Comparison of ENCODE assay signal across 16 cellular contexts in the genomic region with DNA sequence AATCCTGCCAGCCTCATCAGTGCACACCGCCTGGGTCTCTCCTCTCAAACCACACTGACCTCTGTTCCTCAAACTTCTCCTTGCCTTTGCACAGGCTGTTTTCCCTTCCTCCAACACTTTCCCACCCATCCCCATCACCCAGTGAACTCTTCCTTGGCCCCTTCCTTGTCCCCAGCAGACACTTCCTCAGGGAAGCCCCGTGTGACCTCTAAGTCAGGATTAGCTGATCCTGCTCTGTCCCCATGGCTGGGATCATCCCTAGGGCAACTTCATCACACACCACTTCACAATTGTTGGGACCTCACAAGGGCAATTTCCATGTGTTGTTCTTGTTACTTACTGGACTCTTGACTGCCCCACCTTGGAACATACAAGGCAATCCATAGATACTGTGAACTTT.
A peak's percentile ranks its signal among the peaks of the same experiment; 100 is the strongest.
DNase-seq lines count a peak whose midpoint lies in the region; ATAC-seq and TF ChIP-seq lines count a peak whose summit lies in the region.
"Had no signal": no experiment of that assay in that cellular context is flagged by ENCODE, and none has a peak within 500 bp of the region (broad histone marks: within the 10 kb centered on the region; RNA-seq: fewer than 3 reads in every experiment).

No MANE protein-coding gene starts in this region.

- H3K27me3 ChIP-seq in endodermal cell (ENCODE audit: control insufficient read depth, insufficient read depth, low read length, poor library complexity, severe bottlenecking) (no peaks in the 10 kb centered on the region), neuronal stem cell (ENCODE audit: control insufficient read depth in 3 of 3, insufficient read depth in 3 of 3, low read depth in 1 of 3, low read length in 3 of 3) (peaks cover 0 to 13% (median 0%) of the 10 kb centered on the region in 3 experiments), GM23338 (ENCODE audit: insufficient read depth) (no peaks in the 10 kb centered on the region)

- no peak overlapping the region for H2AFZ ChIP-seq in neuronal stem cell (ENCODE audit: low read length)
- H2AFZ ChIP-seq in GM23338, result no peak overlapping the region

- no peak overlapping the region for H4K91ac ChIP-seq in neuronal stem cell (ENCODE audit: low read depth, low read length, poor library complexity)

- H3K36me3 ChIP-seq in endodermal cell (ENCODE audit: control insufficient read depth, insufficient read depth, low read length), result no peaks in the 10 kb centered on the region
- no peaks in the 10 kb centered on the region for H3K36me3 ChIP-seq in neuronal stem cell (replicated peaks in 1 of 2; ENCODE audit: control insufficient read depth in 2 of 2, insufficient read depth in 2 of 2, low read length in 2 of 2)
- H3K36me3 ChIP-seq in GM23338 (ENCODE audit: insufficient read depth), result no peaks in the 10 kb centered on the region

- peak overlapping the region; percentile 11 for H3K27ac Mint-ChIP-seq in T-helper 17 cell
- no peak overlapping the region for H3K27ac Mint-ChIP-seq in endodermal cell
- H3K27ac Mint-ChIP-seq in activated CD8-positive, alpha-beta memory T cell treated with anti-CD3 and anti-CD28 coated beads, Interleukin-2, amount 10 ng/mL, durations not matched to agents 7 days and 5 days, result no peak overlapping the region
- no peak overlapping the region for H3K27ac Mint-ChIP-seq in GM23338
- H3K27ac Mint-ChIP-seq: CD4-positive, alpha-beta T cell had no signal

- H3K36me3 Mint-ChIP-seq in T-helper 17 cell (ENCODE audit: low read depth) (no peaks in the 10 kb centered on the region), endodermal cell (ENCODE audit: low read depth) (no peaks in the 10 kb centered on the region), GM23338 (ENCODE audit: low read depth) (no peaks in the 10 kb centered on the region)
- no peaks in the 10 kb centered on the region for H3K36me3 Mint-ChIP-seq in activated CD8-positive, alpha-beta memory T cell treated with anti-CD3 and anti-CD28 coated beads, Interleukin-2, amount 10 ng/mL, durations not matched to agents 7 days and 5 days

- H3K79me1 ChIP-seq in neuronal stem cell (ENCODE audit: low read depth, low read length), result no peaks in the 10 kb centered on the region

- H3K4me1 Mint-ChIP-seq in T-helper 17 cell, result peaks cover 7% of the 10 kb centered on the region
- no peaks in the 10 kb centered on the region for H3K4me1 Mint-ChIP-seq in endodermal cell
- H3K4me1 Mint-ChIP-seq in activated CD8-positive, alpha-beta memory T cell treated with anti-CD3 and anti-CD28 coated beads, Interleukin-2, amount 10 ng/mL, durations not matched to agents 7 days and 5 days, result peaks cover 6% of the 10 kb centered on the region
- H3K4me1 Mint-ChIP-seq in GM23338, result no peaks in the 10 kb centered on the region; the same call in 2 of the 3 replicates

- peak overlapping the region; percentile 29 for H4K8ac ChIP-seq in neuronal stem cell (ENCODE audit: low read depth, low read length)

- no peak overlapping the region for H2BK120ac ChIP-seq in neuronal stem cell (ENCODE audit: low read depth, low read length)

- H3K27me3 Mint-ChIP-seq in T-helper 17 cell (no peaks in the 10 kb centered on the region), endodermal cell (ENCODE audit: insufficient read depth) (no peaks in the 10 kb centered on the region), GM23338 (ENCODE audit: insufficient read depth, low read depth, poor library complexity) (peaks cover 7% of the 10 kb centered on the region)
- peaks cover 7% of the 10 kb centered on the region for H3K27me3 Mint-ChIP-seq in activated CD8-positive, alpha-beta memory T cell treated with anti-CD3 and anti-CD28 coated beads, Interleukin-2, amount 10 ng/mL, durations not matched to agents 7 days and 5 days
- H3K27me3 Mint-ChIP-seq: CD4-positive, alpha-beta T cell had no signal

- no peak overlapping the region for H3K4ac ChIP-seq in neuronal stem cell (ENCODE audit: low read length)

- no peak overlapping the region for H2BK5ac ChIP-seq in neuronal stem cell (ENCODE audit: low read length)

- no peak overlapping the region for H3K27ac ChIP-seq in endodermal cell (ENCODE audit: low read depth, low read length)
- no peak overlapping the region for H3K27ac ChIP-seq in neuronal stem cell (replicated peaks; ENCODE audit: low read length)
- H3K27ac ChIP-seq in GM23338 (ENCODE audit: low read depth), result no peak overlapping the region
- H3K27ac ChIP-seq: 22Rv1, A549, C4-2B, HL-60 had no signal

- no peaks in the 10 kb centered on the region for H3K9me2 ChIP-seq in GM23338 (ENCODE audit: insufficient read depth)

- TF ChIP-seq CTCF in endodermal cell (conservative IDR thresholded peaks at IDR 0.05) (no peak), GM23338 (conservative IDR thresholded peaks at IDR 0.05; ENCODE audit: low read depth in 2 of 2) (no peak)

- H3K9ac ChIP-seq in endodermal cell (ENCODE audit: extremely low read depth, low read length, poor library complexity, severe bottlenecking) (no peak overlapping the region), neuronal stem cell (ENCODE audit: low read depth, low read length, poor library complexity) (no peak overlapping the region)

- H3K9me3 ChIP-seq in T-helper 17 cell (ENCODE audit: control insufficient read depth, low read length, poor library complexity, severe bottlenecking), result no peaks in the 10 kb centered on the region
- no peaks in the 10 kb centered on the region for H3K9me3 ChIP-seq in endodermal cell (ENCODE audit: control insufficient read depth, low read length)
- no peaks in the 10 kb centered on the region for H3K9me3 ChIP-seq in neuronal stem cell (replicated peaks in 1 of 2; ENCODE audit: control insufficient read depth in 2 of 2, insufficient read depth in 1 of 2, low read depth in 1 of 2, low read length in 2 of 2)
- H3K9me3 ChIP-seq: A549, Caco-2 had no signal

- H3K4me2 ChIP-seq in neuronal stem cell (ENCODE audit: insufficient read depth, low read length, poor library complexity, severe bottlenecking) (no peak overlapping the region), GM23338 (no peak overlapping the region)
- H3K4me2 ChIP-seq: A549 had no signal

- H2BK15ac ChIP-seq in neuronal stem cell (ENCODE audit: low read length), result no peak overlapping the region

- no peaks in the 10 kb centered on the region for H3K4me1 ChIP-seq in endodermal cell (ENCODE audit: control insufficient read depth, insufficient read depth, low read length)
- H3K4me1 ChIP-seq in neuronal stem cell (ENCODE audit: control insufficient read depth in 2 of 2, insufficient read depth in 1 of 2, low read depth in 1 of 2, low read length in 2 of 2), result peaks cover 0 to 2% of the 10 kb centered on the region in 2 donors
- H3K4me1 ChIP-seq in GM23338 (ENCODE audit: insufficient read depth), result no peaks in the 10 kb centered on the region
- H3K4me1 ChIP-seq: Caco-2 had no signal

- H2BK12ac ChIP-seq in neuronal stem cell (ENCODE audit: low read length), result no peak overlapping the region

- 96 to 100% methylated on average over 1 to 2 of the region's 2 CpGs for WGBS in endodermal cell (ENCODE audit: insufficient coverage in 1 of 2, insufficient read length in 1 of 2), 2 experiments
- WGBS in neuronal stem cell (ENCODE audit: extremely low coverage in 2 of 2, insufficient read length in 2 of 2, insufficient replicate concordance in 1 of 2), 2 donors, result no CpG with 5 or more reads among the region's 2 CpGs

- no peaks in the 10 kb centered on the region for H3F3A ChIP-seq in GM23338 (replicated peaks; ENCODE audit: low read depth)

- no peak overlapping the region for H3K14ac ChIP-seq in neuronal stem cell (ENCODE audit: low read length)

- ATAC-seq in T-helper 17 cell (no peak), GM23338 (no peak)
- ATAC-seq in activated CD8-positive, alpha-beta memory T cell treated with anti-CD3 and anti-CD28 coated beads, Interleukin-2, amount 10 ng/mL, durations not matched to agents 7 days and 5 days, result no peak
- ATAC-seq: A549 had no signal

- H4K20me1 ChIP-seq in GM23338 (replicated peaks; ENCODE audit: insufficient read depth), result no peaks in the 10 kb centered on the region

- H3K23ac ChIP-seq in neuronal stem cell (ENCODE audit: low read depth, low read length, poor library complexity), result no peak overlapping the region

- no peak overlapping the region for H3K4me3 Mint-ChIP-seq in T-helper 17 cell
- H3K4me3 Mint-ChIP-seq in endodermal cell, result no peak overlapping the region
- H3K4me3 Mint-ChIP-seq in activated CD8-positive, alpha-beta memory T cell treated with anti-CD3 and anti-CD28 coated beads, Interleukin-2, amount 10 ng/mL, durations not matched to agents 7 days and 5 days, result no peak overlapping the region
- H3K4me3 Mint-ChIP-seq in GM23338, result no peak overlapping the region
- H3K4me3 Mint-ChIP-seq: CD4-positive, alpha-beta T cell had no signal

- DNase-seq in NCI-H82 (lab: John Stamatoyannopoulos, UW) (peak; percentile 23), NCI-H82 treated with DMSO at 0.1 percent for 48 hours (lab: John Stamatoyannopoulos, UW; ENCODE audit: unreplicated experiment) (no peak), T-helper 17 cell (no peak), endodermal cell (peak; percentile 24), neuronal stem cell (ENCODE audit: low spot score) (no peak), GM23338 (ENCODE audit: low spot score) (no peak), SKM-1 treated with dmso at 0.1 percent for 144 hours (lab: John Stamatoyannopoulos, UW; ENCODE audit: unreplicated experiment) (no peak)
- DNase-seq in activated CD8-positive, alpha-beta memory T cell treated with anti-CD3 and anti-CD28 coated beads, Interleukin-2, amount 10 ng/mL, durations not matched to agents 7 days and 5 days, result no peak
- DNase-seq: AML-193; Caco-2; CD4-positive, alpha-beta T cell; HCEC 1CT had no signal

- no peak overlapping the region for H3K4me3 ChIP-seq in endodermal cell (ENCODE audit: low read length)
- no peak overlapping the region for H3K4me3 ChIP-seq in neuronal stem cell (ENCODE audit: low read length in 2 of 2)
- H3K4me3 ChIP-seq in GM23338, result no peak overlapping the region
- H3K4me3 ChIP-seq: A549 had no signal

- no peaks in the 10 kb centered on the region for H3K9me3 Mint-ChIP-seq in endodermal cell
- no peaks in the 10 kb centered on the region for H3K9me3 Mint-ChIP-seq in activated CD8-positive, alpha-beta memory T cell treated with anti-CD3 and anti-CD28 coated beads, Interleukin-2, amount 10 ng/mL, durations not matched to agents 7 days and 5 days (ENCODE audit: low read depth)
- H3K9me3 Mint-ChIP-seq in GM23338, result no peaks in the 10 kb centered on the region
- H3K9me3 Mint-ChIP-seq: CD4-positive, alpha-beta T cell had no signal

- no peaks in the 10 kb centered on the region for H3K79me2 ChIP-seq in GM23338 (replicated peaks; ENCODE audit: insufficient read depth)

- peak overlapping the region; percentile 1 for H2AK5ac ChIP-seq in neuronal stem cell (ENCODE audit: low read depth, low read length)

- peak overlapping the region; percentile 70 for H3K18ac ChIP-seq in neuronal stem cell (ENCODE audit: low read length)

- CTCF ChIA-PET in activated CD8-positive, alpha-beta memory T cell treated with anti-CD3 and anti-CD28 coated beads, Interleukin-2, amount 10 ng/mL, durations not matched to agents 7 days and 5 days (lab: Charles Lee), result interaction anchor here (0.7 to 1.4 kb wide), 2 partner anchors 19 to 89 kb away, joined by 3 to 4 read pairs; no protein-coding TSS in a partner anchor

Comparison
In these comparisons a context has a peak if more than half of its experiments do, and no peak if none do; other contexts are left out.
1. DNase-seq: peak in NCI-H82 (single experiment) and endodermal cell (single experiment); none in NCI-H82 treated with DMSO at 0.1 percent for 48 hours (single experiment), T-helper 17 cell (0 of 3), neuronal stem cell (single experiment), activated CD8-positive, alpha-beta memory T cell treated with anti-CD3 and anti-CD28 coated beads, Interleukin-2, amount 10 ng/mL, durations not matched to agents 7 days and 5 days (single experiment), GM23338 (single experiment) and SKM-1 treated with dmso at 0.1 percent for 144 hours (single experiment).